10 cellular contexts compared by ENCODE assay signal in genomic region chr9:107711528-107711927, GRCh38.
A peak's percentile ranks its signal among the peaks of the same experiment; 100 is the strongest.
DNase-seq lines count a peak whose midpoint lies in the region; ATAC-seq and TF ChIP-seq lines count a peak whose summit lies in the region.
"Had no signal": no experiment of that assay in that cellular context is flagged by ENCODE, and none has a peak within 500 bp of the region (broad histone marks: within the 10 kb centered on the region; RNA-seq: fewer than 3 reads in every experiment).

No MANE protein-coding gene starts in this region.

- intact Hi-C loops in esophagus squamous epithelium (cut with DNase I) = no loop called here

- DNase-seq in ACHN (peak; percentile 95), HS-5 (ENCODE audit: low read depth) (peak; percentile 96), SK-MEL-5 (ENCODE audit: low read depth, low spot score) (peak; percentile 11), glomerular endothelial cell (ENCODE audit: extremely low read depth, low read depth, low spot score) (peak; percentile 76), NCI-H2227 treated with DMSO at 0.1 percent for 48 hours (lab: John Stamatoyannopoulos, UW) (no peak), esophagus squamous epithelium (lab: John Stamatoyannopoulos, UW) (no peak)
- DNase-seq: NCI-H187 treated with DMSO at 0.1 percent for 48 hours, posterior cingulate gyrus had no signal

- peaks cover 0 to 21% (median 5%) of the 10 kb centered on the region in 3 donors for H3K4me1 ChIP-seq in esophagus squamous epithelium

- no peaks in the 10 kb centered on the region for H3K27me3 ChIP-seq in esophagus squamous epithelium

- in situ Hi-C loops in ACHN (cut with HindIII; ENCODE audit: low pct_ligation_motif_present, low pct_unique_long_range_greater_than_20kb, low sequenced_read_pairs) (no loop called here), SK-MEL-5 (cut with HindIII; ENCODE audit: low pct_unique_long_range_greater_than_20kb, low sequenced_read_pairs) (no loop called here)

- no peak for TF ChIP-seq CTCF in esophagus squamous epithelium (IDR thresholded peaks at IDR 0.05)

- H3K27ac ChIP-seq in esophagus squamous epithelium = no peak overlapping the region

- TF ChIP-seq POLR2A in esophagus squamous epithelium (IDR thresholded peaks at IDR 0.05) = no peak

- H3K4me3 ChIP-seq in esophagus squamous epithelium = no peak overlapping the region

- 7 to 23% methylated on average over 2 to 6 of the region's 6 CpGs for WGBS in esophagus squamous epithelium, 2 donors

- H3K9me3 ChIP-seq in esophagus squamous epithelium = no peaks in the 10 kb centered on the region

- no peaks in the 10 kb centered on the region for H3K36me3 ChIP-seq in esophagus squamous epithelium

- no peak for ATAC-seq in GM21786 (IDR thresholded peaks at IDR 0.05; ENCODE audit: unreplicated experiment)
- no peak for ATAC-seq in HG02885 (IDR thresholded peaks at IDR 0.05; ENCODE audit: poor library complexity, unreplicated experiment)

Comparison
In these comparisons a context has a peak if more than half of its experiments do, and no peak if none do; other contexts are left out.
1. DNase-seq: peak in ACHN (single experiment), HS-5 (single experiment), SK-MEL-5 (single experiment) and glomerular endothelial cell (single experiment); none in NCI-H2227 treated with DMSO at 0.1 percent for 48 hours (single experiment) and esophagus squamous epithelium (single experiment).